ENCODE assay signal across 1 cellular context in the genomic region with DNA sequence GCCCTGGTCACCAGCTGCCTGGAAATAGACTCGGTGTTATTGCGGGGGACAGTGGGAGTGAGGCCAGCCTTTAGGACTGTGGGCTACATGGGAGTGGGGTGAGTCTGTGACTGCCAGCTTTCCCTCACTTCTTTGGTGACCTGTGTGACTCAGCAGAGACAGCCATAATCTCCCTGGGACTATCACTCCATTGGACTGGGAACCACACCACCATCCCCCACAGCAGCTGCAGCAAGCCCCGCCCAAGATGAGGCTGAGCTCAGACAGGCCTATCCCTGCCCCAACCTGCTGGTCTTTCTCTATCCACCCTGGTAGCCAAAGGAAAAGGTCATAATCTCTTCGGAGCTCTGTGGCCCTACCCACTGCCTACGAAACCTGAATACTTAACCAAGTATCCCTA.
A peak's percentile ranks its signal among the peaks of the same experiment; 100 is the strongest.
TF ChIP-seq lines count a peak whose summit lies in the region.

No MANE protein-coding gene starts in this region.

TF ChIP-seq in K562, 482 proteins besides CTCF, POLR2A, EP300 and RAD21 (continued from another document):
- TF ChIP-seq, protein P1, sequence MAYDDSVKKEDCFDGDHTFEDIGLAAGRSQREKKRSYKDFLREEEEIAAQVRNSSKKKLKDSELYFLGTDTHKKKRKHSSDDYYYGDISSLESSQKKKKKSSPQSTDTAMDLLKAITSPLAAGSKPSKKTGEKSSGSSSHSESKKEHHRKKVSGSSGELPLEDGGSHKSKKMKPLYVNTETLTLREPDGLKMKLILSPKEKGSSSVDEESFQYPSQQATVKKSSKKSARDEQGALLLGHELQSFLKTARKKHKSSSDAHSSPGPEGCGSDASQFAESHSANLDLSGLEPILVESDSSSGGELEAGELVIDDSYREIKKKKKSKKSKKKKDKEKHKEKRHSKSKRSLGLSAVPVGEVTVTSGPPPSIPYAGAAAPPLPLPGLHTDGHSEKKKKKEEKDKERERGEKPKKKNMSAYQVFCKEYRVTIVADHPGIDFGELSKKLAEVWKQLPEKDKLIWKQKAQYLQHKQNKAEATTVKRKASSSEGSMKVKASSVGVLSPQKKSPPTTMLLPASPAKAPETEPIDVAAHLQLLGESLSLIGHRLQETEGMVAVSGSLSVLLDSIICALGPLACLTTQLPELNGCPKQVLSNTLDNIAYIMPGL (CRISPR knock-in tag; IDR thresholded peaks at IDR 0.05) = no peak
- 0 out of 2 replicates have a peak, but pooled peaks have one; percentile 50 for TF ChIP-seq ATF7 (IDR thresholded peaks at IDR 0.05)
- TF ChIP-seq, protein P2, sequence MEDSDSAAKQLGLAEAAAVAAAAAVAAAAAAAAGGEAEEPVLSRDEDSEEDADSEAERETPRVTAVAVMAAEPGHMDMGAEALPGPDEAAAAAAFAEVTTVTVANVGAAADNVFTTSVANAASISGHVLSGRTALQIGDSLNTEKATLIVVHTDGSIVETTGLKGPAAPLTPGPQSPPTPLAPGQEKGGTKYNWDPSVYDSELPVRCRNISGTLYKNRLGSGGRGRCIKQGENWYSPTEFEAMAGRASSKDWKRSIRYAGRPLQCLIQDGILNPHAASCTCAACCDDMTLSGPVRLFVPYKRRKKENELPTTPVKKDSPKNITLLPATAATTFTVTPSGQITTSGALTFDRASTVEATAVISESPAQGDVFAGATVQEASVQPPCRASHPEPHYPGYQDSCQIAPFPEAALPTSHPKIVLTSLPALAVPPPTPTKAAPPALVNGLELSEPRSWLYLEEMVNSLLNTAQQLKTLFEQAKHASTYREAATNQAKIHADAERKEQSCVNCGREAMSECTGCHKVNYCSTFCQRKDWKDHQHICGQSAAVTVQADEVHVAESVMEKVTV (CRISPR knock-in tag; IDR thresholded peaks at IDR 0.05) = no peak
- TF ChIP-seq TRIM24 (IDR thresholded peaks at IDR 0.05) = peak in 1 of 2 experiments; percentile 68; a peak in 1 of 4 replicates
- peak; percentile 72 for TF ChIP-seq SMARCE1 (IDR thresholded peaks at IDR 0.05)
- peak; percentile 69 for TF ChIP-seq ARID1B (IDR thresholded peaks at IDR 0.05)
- TF ChIP-seq, protein P3, sequence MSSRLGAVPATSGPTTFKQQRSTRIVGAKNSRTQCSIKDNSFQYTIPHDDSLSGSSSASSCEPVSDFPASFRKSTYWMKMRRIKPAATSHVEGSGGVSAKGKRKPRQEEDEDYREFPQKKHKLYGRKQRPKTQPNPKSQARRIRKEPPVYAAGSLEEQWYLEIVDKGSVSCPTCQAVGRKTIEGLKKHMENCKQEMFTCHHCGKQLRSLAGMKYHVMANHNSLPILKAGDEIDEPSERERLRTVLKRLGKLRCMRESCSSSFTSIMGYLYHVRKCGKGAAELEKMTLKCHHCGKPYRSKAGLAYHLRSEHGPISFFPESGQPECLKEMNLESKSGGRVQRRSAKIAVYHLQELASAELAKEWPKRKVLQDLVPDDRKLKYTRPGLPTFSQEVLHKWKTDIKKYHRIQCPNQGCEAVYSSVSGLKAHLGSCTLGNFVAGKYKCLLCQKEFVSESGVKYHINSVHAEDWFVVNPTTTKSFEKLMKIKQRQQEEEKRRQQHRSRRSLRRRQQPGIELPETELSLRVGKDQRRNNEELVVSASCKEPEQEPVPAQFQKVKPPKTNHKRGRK (tag; IDR thresholded peaks at IDR 0.05) = no peak
- TF ChIP-seq ZNF316 (IDR thresholded peaks at IDR 0.05) = peak; percentile 61
- TF ChIP-seq SIRT6 (IDR thresholded peaks at IDR 0.05; ENCODE audit: low read depth, low read length) = no peak
- no peak for TF ChIP-seq PCBP2 (IDR thresholded peaks at IDR 0.05; ENCODE audit: low read depth, low read length, poor library complexity, severe bottlenecking)
- no peak for TF ChIP-seq ZSCAN32 (CRISPR knock-in tag; IDR thresholded peaks at IDR 0.05)
- peak; percentile 55 for TF ChIP-seq CBFA2T3 (IDR thresholded peaks at IDR 0.05)
- peak; percentile 59; the same call in 1 of the 2 replicates for TF ChIP-seq MAFK (IDR thresholded peaks at IDR 0.05; ENCODE audit: low read length)
- TF ChIP-seq TAF9B (IDR thresholded peaks at IDR 0.05; ENCODE audit: partially characterized antibody) = no peak
- TF ChIP-seq SMARCA4 (IDR thresholded peaks at IDR 0.05) = peak; percentile 63; the same call in 1 of the 2 replicates
- TF ChIP-seq RBFOX2 (IDR thresholded peaks at IDR 0.05; ENCODE audit: low read depth, low read length) = peak; percentile 25; the same call in 1 of the 2 replicates
- TF ChIP-seq, protein P4, sequence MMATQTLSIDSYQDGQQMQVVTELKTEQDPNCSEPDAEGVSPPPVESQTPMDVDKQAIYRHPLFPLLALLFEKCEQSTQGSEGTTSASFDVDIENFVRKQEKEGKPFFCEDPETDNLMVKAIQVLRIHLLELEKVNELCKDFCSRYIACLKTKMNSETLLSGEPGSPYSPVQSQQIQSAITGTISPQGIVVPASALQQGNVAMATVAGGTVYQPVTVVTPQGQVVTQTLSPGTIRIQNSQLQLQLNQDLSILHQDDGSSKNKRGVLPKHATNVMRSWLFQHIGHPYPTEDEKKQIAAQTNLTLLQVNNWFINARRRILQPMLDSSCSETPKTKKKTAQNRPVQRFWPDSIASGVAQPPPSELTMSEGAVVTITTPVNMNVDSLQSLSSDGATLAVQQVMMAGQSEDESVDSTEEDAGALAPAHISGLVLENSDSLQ (IDR thresholded peaks at IDR 0.05) = peak; percentile 44; the same call in 1 of the 2 replicates
- TF ChIP-seq EGR1 (conservative IDR thresholded peaks at IDR 0.05) = 0 out of 2 replicates have a peak, but pooled peaks have one; percentile 5
- TF ChIP-seq, protein P5, sequence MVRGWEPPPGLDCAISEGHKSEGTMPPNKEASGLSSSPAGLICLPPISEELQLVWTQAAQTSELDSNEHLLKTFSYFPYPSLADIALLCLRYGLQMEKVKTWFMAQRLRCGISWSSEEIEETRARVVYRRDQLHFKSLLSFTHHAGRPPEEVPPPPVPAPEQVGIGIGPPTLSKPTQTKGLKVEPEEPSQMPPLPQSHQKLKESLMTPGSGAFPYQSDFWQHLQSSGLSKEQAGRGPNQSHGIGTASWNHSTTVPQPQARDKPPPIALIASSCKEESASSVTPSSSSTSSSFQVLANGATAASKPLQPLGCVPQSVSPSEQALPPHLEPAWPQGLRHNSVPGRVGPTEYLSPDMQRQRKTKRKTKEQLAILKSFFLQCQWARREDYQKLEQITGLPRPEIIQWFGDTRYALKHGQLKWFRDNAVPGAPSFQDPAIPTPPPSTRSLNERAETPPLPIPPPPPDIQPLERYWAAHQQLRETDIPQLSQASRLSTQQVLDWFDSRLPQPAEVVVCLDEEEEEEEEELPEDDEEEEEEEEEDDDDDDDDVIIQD (CRISPR knock-in tag; IDR thresholded peaks at IDR 0.05) = no peak
- peak; percentile 80 for TF ChIP-seq JUND (IDR thresholded peaks at IDR 0.05; ENCODE audit: borderline replicate concordance, low read depth, low read length)
- TF ChIP-seq JUND (tag; IDR thresholded peaks at IDR 0.05; ENCODE audit: borderline replicate concordance, low read depth, low read length) = peak; percentile 82; the same call in 2 of the 3 replicates
- no peak for TF ChIP-seq HEY1 (CRISPR knock-in tag; IDR thresholded peaks at IDR 0.05; ENCODE audit: borderline replicate concordance)
- peak; percentile 66 for TF ChIP-seq MAFG (tag; conservative IDR thresholded peaks at IDR 0.05)
- no peak for TF ChIP-seq NCOA6 (IDR thresholded peaks at IDR 0.05)
- TF ChIP-seq JUN (IDR thresholded peaks at IDR 0.05; ENCODE audit: borderline replicate concordance, low read depth, low read length) = peak; percentile 46; the same call in 1 of the 2 replicates
- no peak for TF ChIP-seq JUN (CRISPR knock-in tag; IDR thresholded peaks at IDR 0.05; ENCODE audit: borderline replicate concordance)
- TF ChIP-seq LCOR (CRISPR knock-in tag; IDR thresholded peaks at IDR 0.05) = peak; percentile 26; the same call in 1 of the 2 replicates
- TF ChIP-seq YY1 (IDR thresholded peaks at IDR 0.05; ENCODE audit: borderline replicate concordance in 1 of 3, control insufficient read depth in 1 of 3, extremely low read depth in 1 of 3, insufficient read depth in 3 of 3, insufficient read length in 1 of 3, insufficient replicate concordance in 2 of 3, low read depth in 1 of 3, low read length in 2 of 3) = peak in 1 of 3 experiments; percentile 53
- peak; percentile 85 for TF ChIP-seq C11orf30 (IDR thresholded peaks at IDR 0.05; ENCODE audit: low read depth)
- TF ChIP-seq ZNF347 (CRISPR knock-in tag; IDR thresholded peaks at IDR 0.05; ENCODE audit: low read depth) = no peak
- no peak for TF ChIP-seq SMC3 (conservative IDR thresholded peaks at IDR 0.05; ENCODE audit: insufficient read depth, low read depth, low read length)
- peak; percentile 69 for TF ChIP-seq DPF2 (IDR thresholded peaks at IDR 0.05)
- TF ChIP-seq PPARD (CRISPR knock-in tag; IDR thresholded peaks at IDR 0.05) = no peak
- TF ChIP-seq CTBP1 (IDR thresholded peaks at IDR 0.05; ENCODE audit: borderline replicate concordance) = peak; percentile 77; the same call in 1 of the 2 replicates
- TF ChIP-seq CBFA2T2 (conservative IDR thresholded peaks at IDR 0.05) = 0 out of 2 replicates have a peak, but pooled peaks have one; percentile 5
- TF ChIP-seq, protein P6, sequence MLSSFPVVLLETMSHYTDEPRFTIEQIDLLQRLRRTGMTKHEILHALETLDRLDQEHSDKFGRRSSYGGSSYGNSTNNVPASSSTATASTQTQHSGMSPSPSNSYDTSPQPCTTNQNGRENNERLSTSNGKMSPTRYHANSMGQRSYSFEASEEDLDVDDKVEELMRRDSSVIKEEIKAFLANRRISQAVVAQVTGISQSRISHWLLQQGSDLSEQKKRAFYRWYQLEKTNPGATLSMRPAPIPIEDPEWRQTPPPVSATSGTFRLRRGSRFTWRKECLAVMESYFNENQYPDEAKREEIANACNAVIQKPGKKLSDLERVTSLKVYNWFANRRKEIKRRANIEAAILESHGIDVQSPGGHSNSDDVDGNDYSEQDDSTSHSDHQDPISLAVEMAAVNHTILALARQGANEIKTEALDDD (IDR thresholded peaks at IDR 0.05) = peak; percentile 73
- TF ChIP-seq, protein P7, sequence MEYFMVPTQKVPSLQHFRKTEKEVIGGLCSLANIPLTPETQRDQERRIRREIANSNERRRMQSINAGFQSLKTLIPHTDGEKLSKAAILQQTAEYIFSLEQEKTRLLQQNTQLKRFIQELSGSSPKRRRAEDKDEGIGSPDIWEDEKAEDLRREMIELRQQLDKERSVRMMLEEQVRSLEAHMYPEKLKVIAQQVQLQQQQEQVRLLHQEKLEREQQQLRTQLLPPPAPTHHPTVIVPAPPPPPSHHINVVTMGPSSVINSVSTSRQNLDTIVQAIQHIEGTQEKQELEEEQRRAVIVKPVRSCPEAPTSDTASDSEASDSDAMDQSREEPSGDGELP (CRISPR knock-in tag; IDR thresholded peaks at IDR 0.05; ENCODE audit: borderline replicate concordance) = peak; percentile 61; the same call in 1 of the 2 replicates
- TF ChIP-seq NRF1 (conservative IDR thresholded peaks at IDR 0.05 in 1 of 2, IDR thresholded peaks at IDR 0.05 in 1 of 2) = peak in 1 of 2 experiments; percentile 19; a peak in 1 of 4 replicates
- peak; percentile 66; the same call in 1 of the 2 replicates for TF ChIP-seq LEF1 (IDR thresholded peaks at IDR 0.05)
- TF ChIP-seq NEUROD1 (IDR thresholded peaks at IDR 0.05; ENCODE audit: borderline replicate concordance, low read depth, low read length, partially characterized antibody) = peak; percentile 12
- TF ChIP-seq DACH1 (IDR thresholded peaks at IDR 0.05; ENCODE audit: partially characterized antibody) = no peak
- peak; percentile 95 for TF ChIP-seq NFE2 (IDR thresholded peaks at IDR 0.05; ENCODE audit: low read depth)
- TF ChIP-seq PHF8 (IDR thresholded peaks at IDR 0.05; ENCODE audit: borderline replicate concordance, low read length) = no peak
- no peak for TF ChIP-seq ZFP1 (CRISPR knock-in tag; IDR thresholded peaks at IDR 0.05)
- peak; percentile 51; the same call in 1 of the 2 replicates for TF ChIP-seq FOSL1 (tag; conservative IDR thresholded peaks at IDR 0.05)
- TF ChIP-seq ESRRA (IDR thresholded peaks at IDR 0.05; ENCODE audit: borderline replicate concordance, low read depth) = 0 out of 2 replicates have a peak, but pooled peaks have one; percentile 14
- TF ChIP-seq, protein P8, sequence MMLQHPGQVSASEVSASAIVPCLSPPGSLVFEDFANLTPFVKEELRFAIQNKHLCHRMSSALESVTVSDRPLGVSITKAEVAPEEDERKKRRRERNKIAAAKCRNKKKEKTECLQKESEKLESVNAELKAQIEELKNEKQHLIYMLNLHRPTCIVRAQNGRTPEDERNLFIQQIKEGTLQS (IDR thresholded peaks at IDR 0.05) = peak; percentile 59; the same call in 1 of the 2 replicates
- TF ChIP-seq, protein P8 (CRISPR knock-in tag; conservative IDR thresholded peaks at IDR 0.05) = no peak
- TF ChIP-seq CREM (IDR thresholded peaks at IDR 0.05; ENCODE audit: low read depth) = 0 out of 2 replicates have a peak, but pooled peaks have one; percentile 37
- TF ChIP-seq PML (IDR thresholded peaks at IDR 0.05; ENCODE audit: low read length) = 0 out of 2 replicates have a peak, but pooled peaks have one; percentile 7
- 0 out of 2 replicates have a peak, but pooled peaks have one; percentile 9 for TF ChIP-seq CBX5 (IDR thresholded peaks at IDR 0.05; ENCODE audit: borderline replicate concordance, low read depth)
- TF ChIP-seq MYNN (IDR thresholded peaks at IDR 0.05) = 0 out of 2 replicates have a peak, but pooled peaks have one; percentile 42
- no peak for TF ChIP-seq MYNN (CRISPR knock-in tag; IDR thresholded peaks at IDR 0.05)
- TF ChIP-seq SMAD3 (CRISPR knock-in tag; conservative IDR thresholded peaks at IDR 0.05) = no peak
- peak in 1 of 2 experiments; percentile 83; a peak in 2 of 4 replicates for TF ChIP-seq RCOR1 (IDR thresholded peaks at IDR 0.05; ENCODE audit: borderline replicate concordance in 1 of 2, low read depth in 2 of 2, low read length in 2 of 2)
